In genomic region chr16:58684354-58685083, GRCh38 we compare ENCODE assay signal across 8 cellular contexts. TPM values are rescaled to one million over a fixed set of nuclear protein-coding genes. Genes with fewer than 3 reads are reported as not detected.
DNase-seq lines count a peak whose midpoint lies in the region; ATAC-seq and TF ChIP-seq lines count a peak whose summit lies in the region.

SLC38A7 (minus strand) TSS chr16:58684770; CDS start chr16:58680126, 4,644 bp downstream.

- H3K4me1 ChIP-seq in BE2C, result no peaks in the 10 kb centered on the region
- H3K4me1 ChIP-seq in lung (ENCODE audit: control insufficient read depth in 2 of 2, insufficient read depth in 2 of 2, low read length in 2 of 2), result peaks cover 0 to 14% of the 10 kb centered on the region in 2 donors

- POLR2A ChIA-PET in activated CD8-positive, alpha-beta T cell treated with anti-CD3 and anti-CD28 coated beads, Interleukin-2, amount 10 ng/mL, durations not matched to agents 7 days and 5 days (lab: Charles Lee), result interaction anchor here (0.6 to 1.2 kb wide), 3 partner anchors 28 to 258 kb away, joined by 3 to 8 read pairs (median 5); no protein-coding TSS in a partner anchor

- H3K36me3 ChIP-seq in BE2C, result no peaks in the 10 kb centered on the region; the same call in 1 of the 2 replicates
- H3K36me3 ChIP-seq in lung (ENCODE audit: control insufficient read depth in 2 of 2, insufficient read depth in 2 of 2, low read length in 2 of 2), result peaks cover 0 to 11% of the 10 kb centered on the region in 2 donors

- H3K9me3 Mint-ChIP-seq in activated CD8-positive, alpha-beta T cell treated with anti-CD3 and anti-CD28 coated beads, Interleukin-2, amount 10 ng/mL, durations not matched to agents 7 days and 5 days (ENCODE audit: insufficient read depth), result no peaks in the 10 kb centered on the region

- DNase-seq in BE2C, result peak; percentile 91
- DNase-seq in NCI-H82 (lab: John Stamatoyannopoulos, UW), result peak; percentile 86
- peak; percentile 81 for DNase-seq in activated CD8-positive, alpha-beta T cell treated with anti-CD3 and anti-CD28 coated beads, Interleukin-2, amount 10 ng/mL, durations not matched to agents 7 days and 5 days
- DNase-seq in effector CD4-positive, alpha-beta T cell, result peak; percentile 59
- peak; percentile 85 for DNase-seq in lung (ENCODE audit: low spot score)
- DNase-seq in stimulated activated CD4-positive, alpha-beta T cell treated with anti-CD3 and anti-CD28 coated beads, TNF-alpha, amount 100 ng/mL, for 24 hours (ENCODE audit: low read depth in 3 of 3), result peak; percentile 54 to 72 (median 61)

- ATAC-seq in GM19035 (IDR thresholded peaks at IDR 0.05; ENCODE audit: unreplicated experiment), result peak; percentile 99
- ATAC-seq in HG03342 (IDR thresholded peaks at IDR 0.05; ENCODE audit: unreplicated experiment), result peak; percentile 98
- ATAC-seq in activated CD8-positive, alpha-beta T cell treated with anti-CD3 and anti-CD28 coated beads, Interleukin-2, amount 10 ng/mL, durations not matched to agents 7 days and 5 days, result peak; percentile 97
- ATAC-seq in lung (ENCODE audit: insufficient read depth, low FRiP score), result peak; percentile 91

- peak within 1 kb of the TSS; percentile 92 for H3K4me3 Mint-ChIP-seq in activated CD8-positive, alpha-beta T cell treated with anti-CD3 and anti-CD28 coated beads, Interleukin-2, amount 10 ng/mL, durations not matched to agents 7 days and 5 days

- H3K9me3 ChIP-seq in BE2C (no peaks in the 10 kb centered on the region), lung (ENCODE audit: control insufficient read depth in 2 of 2, insufficient read depth in 1 of 2, low read length in 1 of 2) (no peaks in the 10 kb centered on the region)

- peaks cover 3% of the 10 kb centered on the region for H3K27me3 Mint-ChIP-seq in activated CD8-positive, alpha-beta T cell treated with anti-CD3 and anti-CD28 coated beads, Interleukin-2, amount 10 ng/mL, durations not matched to agents 7 days and 5 days (ENCODE audit: low read depth)

- peaks cover 20% of the 10 kb centered on the region for H3K4me1 Mint-ChIP-seq in activated CD8-positive, alpha-beta T cell treated with anti-CD3 and anti-CD28 coated beads, Interleukin-2, amount 10 ng/mL, durations not matched to agents 7 days and 5 days (ENCODE audit: low read depth)

- peak within 1 kb of the TSS; percentile 59 to 97 for H3K27ac ChIP-seq in lung (ENCODE audit: low read depth in 1 of 2, low read length in 1 of 2)

- H3K4me3 ChIP-seq in BE2C (ENCODE audit: low read depth, low read length) (peak within 1 kb of the TSS; percentile 91), lung (peak within 1 kb of the TSS; percentile 80)

- H3K27ac Mint-ChIP-seq in activated CD8-positive, alpha-beta T cell treated with anti-CD3 and anti-CD28 coated beads, Interleukin-2, amount 10 ng/mL, durations not matched to agents 7 days and 5 days, result peak within 1 kb of the TSS; percentile 83

- no peaks in the 10 kb centered on the region for H3K36me3 Mint-ChIP-seq in activated CD8-positive, alpha-beta T cell treated with anti-CD3 and anti-CD28 coated beads, Interleukin-2, amount 10 ng/mL, durations not matched to agents 7 days and 5 days (ENCODE audit: low read depth)

- CTCF ChIA-PET in activated CD8-positive, alpha-beta T cell treated with anti-CD3 and anti-CD28 coated beads, Interleukin-2, amount 10 ng/mL, durations not matched to agents 7 days and 5 days (lab: Charles Lee), result interaction anchor here (0.8 to 2.7 kb wide), 3 partner anchors 44 to 72 kb away, joined by 3 to 16 read pairs (median 3); no protein-coding TSS in a partner anchor

- H3K27me3 ChIP-seq in BE2C (no peaks in the 10 kb centered on the region), lung (ENCODE audit: control insufficient read depth, insufficient read depth) (no peaks in the 10 kb centered on the region)

- no peak for TF ChIP-seq CTCF in BE2C (IDR thresholded peaks at IDR 0.05; ENCODE audit: low read depth, low read length)
- no peak for TF ChIP-seq CTCF in lung (IDR thresholded peaks at IDR 0.05; ENCODE audit: control extremely low read depth, extremely low read depth)

- 6% methylated on average over 37 to 41 of the region's 41 CpGs for WGBS in lung, 2 donors

RNA-seq across cellular contexts. Expression of gene SLC38A7, which starts in this region (rescaled TPM):
- polyA plus RNA-seq in BE2C (2012; ENCODE audit: insufficient read depth, insufficient read length, low read depth), result 7.0 TPM
- 10 to 100 TPM in 1 of 2 experiments, 1 to 10 TPM in 1; 9.9 to 10.3 TPM for total RNA-seq in activated CD8-positive, alpha-beta T cell treated with anti-CD3 and anti-CD28 coated beads, Interleukin-2, amount 10 ng/mL, durations not matched to agents 7 days and 5 days
- total RNA-seq in lung, result 10 to 100 TPM; 15.3 to 18.2 TPM
- polyA plus RNA-seq in lung, result 10 to 100 TPM; 11.3 to 14.4 TPM

Comparison
In these comparisons a context has a peak if more than half of its experiments do, and no peak if none do; other contexts are left out.
1. Peak in every context shown above with its lines: DNase-seq, ATAC-seq, H3K4me3 ChIP-seq and H3K27ac ChIP-seq.